16 cellular contexts compared by ENCODE assay signal in the genomic region with DNA sequence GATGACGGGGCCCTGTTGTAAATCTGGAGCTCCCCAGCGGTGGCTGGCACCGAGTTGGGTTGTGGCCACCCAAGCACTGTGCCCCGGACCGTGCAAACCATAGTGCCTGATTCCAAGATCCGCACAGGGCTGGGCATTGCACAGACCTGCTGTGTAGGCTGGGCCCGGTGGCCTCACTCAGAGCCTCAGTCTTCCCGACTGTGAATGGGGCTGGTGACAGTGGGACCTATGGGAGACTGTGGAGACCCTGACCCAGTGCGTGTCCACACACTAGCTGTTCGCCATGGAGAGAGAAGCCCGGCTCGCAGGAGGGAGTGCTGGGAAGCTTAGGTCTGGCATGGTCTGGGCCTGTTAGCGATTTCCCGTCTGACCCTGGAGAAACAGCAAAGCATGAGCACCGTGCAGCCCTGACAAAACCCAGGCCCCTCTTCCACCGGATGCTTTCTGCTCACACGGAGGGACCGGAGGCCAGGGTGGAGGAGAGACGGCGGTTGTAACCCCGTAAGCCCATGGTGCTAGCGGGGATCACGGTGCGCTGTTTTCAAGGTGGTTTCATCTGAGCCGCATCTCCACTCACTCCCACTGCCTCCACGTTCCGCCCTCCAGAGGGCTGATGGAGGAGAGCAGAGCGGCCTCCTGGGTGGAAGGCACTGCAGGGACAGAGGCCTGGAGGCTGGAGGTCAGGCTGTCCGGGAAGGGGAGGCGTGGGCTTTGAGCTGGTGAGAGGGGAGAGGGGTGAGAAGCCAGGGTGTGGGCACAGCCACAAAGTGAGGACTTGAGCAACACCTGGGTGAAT. TPM values are rescaled to one million over a fixed set of nuclear protein-coding genes. Genes with fewer than 3 reads are reported as not detected.
DNase-seq lines count a peak whose midpoint lies in the region; ATAC-seq, FAIRE-seq and TF ChIP-seq lines count a peak whose summit lies in the region.
"Had no signal": no experiment of that assay in that cellular context is flagged by ENCODE, and none has a peak within 500 bp of the region (broad histone marks: within the 10 kb centered on the region; RNA-seq: fewer than 3 reads in every experiment).

No MANE protein-coding gene starts in this region.

- H3K4me3 Mint-ChIP-seq in endothelial cell (ENCODE audit: unreplicated experiment), result no peak overlapping the region
- H3K4me3 Mint-ChIP-seq: CD4-positive, CD25-positive, alpha-beta regulatory T cell; HFFc6 had no signal

- H3K36me3 Mint-ChIP-seq in endothelial cell (ENCODE audit: low read depth, unreplicated experiment), result peaks cover 11% of the 10 kb centered on the region
- H3K36me3 Mint-ChIP-seq: CD4-positive, CD25-positive, alpha-beta regulatory T cell had no signal

- TF ChIP-seq CTCF in WERI-Rb-1 (IDR thresholded peaks at IDR 0.05; ENCODE audit: low read depth, low read length) (no peak), endothelial cell (IDR thresholded peaks at IDR 0.05; ENCODE audit: unreplicated experiment) (no peak)

- H3K4me1 ChIP-seq in iPS-15b (ENCODE audit: control insufficient read depth, insufficient read depth, low read length) (peaks cover 13% of the 10 kb centered on the region), rectal smooth muscle tissue (ENCODE audit: control insufficient read depth, insufficient read depth, low read length) (no peaks in the 10 kb centered on the region)

- 0 out of 2 replicates have a peak overlapping the region, but pooled peaks have one; percentile 8 for H3K27ac ChIP-seq in WERI-Rb-1
- H3K27ac ChIP-seq in rectal smooth muscle tissue (ENCODE audit: low read depth, low read length), result peak overlapping the region; percentile 65

- H3K27me3 ChIP-seq in WERI-Rb-1 (ENCODE audit: insufficient read depth, low read depth, severe bottlenecking) (no peaks in the 10 kb centered on the region), iPS-15b (ENCODE audit: control insufficient read depth, insufficient read depth, low read length) (no peaks in the 10 kb centered on the region), rectal smooth muscle tissue (ENCODE audit: control insufficient read depth, insufficient read depth, low read length) (no peaks in the 10 kb centered on the region)

- H3K9ac ChIP-seq in iPS-15b (ENCODE audit: low read depth, low read length) (peak overlapping the region; percentile 47), rectal smooth muscle tissue (ENCODE audit: low read length) (no peak overlapping the region)

- ATAC-seq in HG03196 (IDR thresholded peaks at IDR 0.05; ENCODE audit: unreplicated experiment), result no peak

- H3K27me3 Mint-ChIP-seq in endothelial cell (ENCODE audit: unreplicated experiment), result peaks cover 10% of the 10 kb centered on the region
- H3K27me3 Mint-ChIP-seq: CD4-positive, CD25-positive, alpha-beta regulatory T cell had no signal

- H3K4me3 ChIP-seq in WERI-Rb-1 (ENCODE audit: low read depth, low read length), result no peak overlapping the region
- H3K4me3 ChIP-seq in iPS-15b (ENCODE audit: low read depth, low read length), result no peak overlapping the region
- H3K4me3 ChIP-seq in rectal smooth muscle tissue (ENCODE audit: low read length), result no peak overlapping the region

- peak; percentile 20 for FAIRE-seq in HTR-8/SVneo (lab: Jason Lieb, UNC)
- FAIRE-seq: GM12892 had no signal

- DNase-seq in HTR-8/SVneo (ENCODE audit: insufficient read length, low spot score) (no peak), WERI-Rb-1 (no peak), endothelial cell (ENCODE audit: low spot score) (no peak)
- no peak for DNase-seq in activated naive CD4-positive, alpha-beta T cell treated with anti-CD3 and anti-CD28 coated beads, Interleukin-2, amount 50 U/mL, for 16 hours
- DNase-seq: CD4-positive, CD25-positive, alpha-beta regulatory T cell; DMS153; GOT3; NCI-H1417; NCI-H187 treated with DMSO at 0.1 percent for 48 hours; NCI-H69 had no signal

- no peaks in the 10 kb centered on the region for H3K9me3 Mint-ChIP-seq in endothelial cell (ENCODE audit: unreplicated experiment)
- H3K9me3 Mint-ChIP-seq: CD4-positive, CD25-positive, alpha-beta regulatory T cell; HFFc6 had no signal

- H3K36me3 ChIP-seq in WERI-Rb-1 (peaks cover 77% of the 10 kb centered on the region), iPS-15b (ENCODE audit: control insufficient read depth, insufficient read depth, low read length) (peaks cover 32% of the 10 kb centered on the region), rectal smooth muscle tissue (ENCODE audit: control insufficient read depth, insufficient read depth, low read length) (peaks cover 47% of the 10 kb centered on the region)

- H3K27ac Mint-ChIP-seq in endothelial cell (ENCODE audit: unreplicated experiment), result no peak overlapping the region
- H3K27ac Mint-ChIP-seq: CD4-positive, CD25-positive, alpha-beta regulatory T cell; HFFc6 had no signal

- no peaks in the 10 kb centered on the region for H3K9me3 ChIP-seq in WERI-Rb-1 (ENCODE audit: severe bottlenecking)
- H3K9me3 ChIP-seq in iPS-15b (ENCODE audit: control insufficient read depth, insufficient read depth, low read length), result no peaks in the 10 kb centered on the region
- H3K9me3 ChIP-seq: Caco-2 had no signal

- peaks cover 24% of the 10 kb centered on the region for H3K4me1 Mint-ChIP-seq in endothelial cell (ENCODE audit: unreplicated experiment)
- H3K4me1 Mint-ChIP-seq: CD4-positive, CD25-positive, alpha-beta regulatory T cell had no signal

RNA-seq across cellular contexts. Expression of gene SRC, which starts 52.2 kb away (rescaled TPM):
- 60.8 TPM for total RNA-seq in endothelial cell (ENCODE audit: unreplicated experiment)
